ENCODE assay signal across 36 cellular contexts in genomic region chr7:3504384-3504783, GRCh38.
"Had no signal": no experiment of that assay in that cellular context is flagged by ENCODE, and none has a peak within 500 bp of the region (broad histone marks: within the 10 kb centered on the region; RNA-seq: fewer than 3 reads in every experiment).

No MANE protein-coding gene starts in this region.

- H3K4me1 ChIP-seq: adrenal gland, breast epithelium had no signal

- H3K27ac Mint-ChIP-seq: activated B cell treated with CpG ODN at 0.5 μM for 24 hours; activated CD4-positive, alpha-beta memory T cell treated with anti-CD3 and anti-CD28 coated beads for 36 hours; activated CD4-positive, alpha-beta T cell treated with anti-CD3 and anti-CD28 coated beads, Interleukin-2, amount 10 ng/mL, durations not matched to agents 24 days and 14 days; activated CD8-positive, alpha-beta T cell treated with anti-CD3 and anti-CD28 coated beads for 36 hours; activated naive CD4-positive, alpha-beta T cell treated with anti-CD3 and anti-CD28 coated beads for 36 hours; activated naive CD4-positive, alpha-beta T cell treated with anti-CD3 and anti-CD28 coated beads, Interleukin-2, amount 50 U/mL, for 72 hours; activated naive CD8-positive, alpha-beta T cell treated with anti-CD3 and anti-CD28 coated beads for 36 hours; activated T-cell treated with anti-CD3 and anti-CD28 coated beads, Interleukin-2, amount 50 U/mL, for 72 hours; activated T-helper 1 cell treated with anti-CD3 and anti-CD28 coated beads, Interleukin-12 subunit alpha, Interleukin-12 subunit beta, Interleukin-2, Interleukin-4 antibody, amounts not matched to agents 30 ng/mL and 10 ng/mL and 1 ng/mL, durations not matched to agents 14 hours and 24 hours and 36 hours; activated T-helper 17 cell treated with anti-CD3 and anti-CD28 coated beads, Interleukin-2, amount 50 U/mL, for 72 hours; T-helper 1 cell treated with Interleukin-12 subunit alpha and Interleukin-12 subunit beta and Interleukin-4 antibody, amounts not matched to agents 30 μg/mL and 1 μg/mL, for 36 hours; T-helper 2 cell treated with Interferon-gamma antibody and Interleukin-4, amounts not matched to agents 5 μg/mL and 100 μg/mL, for 36 hours had no signal

- H3K4me3 ChIP-seq: adrenal gland, body of pancreas, breast epithelium had no signal

- H3K4me1 Mint-ChIP-seq: activated B cell treated with CpG ODN at 0.5 μM for 24 hours; activated CD4-positive, alpha-beta T cell treated with anti-CD3 and anti-CD28 coated beads, Interleukin-2, amount 10 ng/mL, durations not matched to agents 24 days and 14 days; activated naive CD8-positive, alpha-beta T cell treated with anti-CD3 and anti-CD28 coated beads for 36 hours; activated T-helper 17 cell treated with anti-CD3 and anti-CD28 coated beads, Interleukin-2, amount 50 U/mL, for 72 hours had no signal

- FAIRE-seq: astrocyte, TTC549 had no signal

- H3K27ac ChIP-seq: adrenal gland, body of pancreas, brain microvascular endothelial cell, breast epithelium, VCaP had no signal

- H3K27me3 ChIP-seq: adrenal gland, body of pancreas, brain microvascular endothelial cell, breast epithelium had no signal

- DNase-seq: activated B cell treated with CpG ODN at 0.5 μM for 24 hours; activated CD4-positive, alpha-beta memory T cell treated with anti-CD3 and anti-CD28 coated beads for 36 hours; activated CD4-positive, alpha-beta T cell treated with anti-CD3 and anti-CD28 coated beads for 4 hours; activated CD4-positive, alpha-beta T cell treated with anti-CD3 and anti-CD28 coated beads, Interleukin-2, amount 10 ng/mL, durations not matched to agents 24 days and 14 days; activated CD4-positive, alpha-beta T cell treated with anti-CD3 and anti-CD28 coated beads, Interleukin-2, amount 50 U/mL, for 1 hour; activated CD4-positive, alpha-beta T cell treated with anti-CD3 and anti-CD28 coated beads, Interleukin-2, amount 50 U/mL, for 4 hours; activated CD4-positive, CD25-positive, alpha-beta regulatory T cell treated with anti-CD3 and anti-CD28 coated beads, Interleukin-2, amount 50 U/mL, for 72 hours; activated CD8-positive, alpha-beta memory T cell treated with anti-CD3 and anti-CD28 coated beads, Interleukin-2, amount 50 U/mL, for 4 hours; activated CD8-positive, alpha-beta T cell treated with anti-CD3 and anti-CD28 coated beads for 36 hours; activated effector memory CD4-positive, alpha-beta T cell treated with anti-CD3 and anti-CD28 coated beads, Interleukin-2, amount 50 U/mL, for 16 hours; activated gamma-delta T cell treated with Interleukin-2 at 50 U/mL for 16 hours; activated naive CD4-positive, alpha-beta T cell; activated naive CD4-positive, alpha-beta T cell treated with anti-CD3 and anti-CD28 coated beads for 36 hours; activated naive CD4-positive, alpha-beta T cell treated with anti-CD3 and anti-CD28 coated beads, Interleukin-2, amount 50 U/mL, for 16 hours; activated naive CD8-positive, alpha-beta T cell treated with anti-CD3 and anti-CD28 coated beads for 36 hours; activated T-cell treated with anti-CD3 and anti-CD28 coated beads for 4 hours; activated T-cell treated with anti-CD3 and anti-CD28 coated beads, Interleukin-2, amount 50 U/mL, for 1 hour; activated T-cell treated with anti-CD3 and anti-CD28 coated beads, Interleukin-2, amount 50 U/mL, for 4 hours; activated T-cell treated with anti-CD3 and anti-CD28 coated beads, Interleukin-2, amount 50 U/mL, for 72 hours; adrenal gland; amniotic stem cell; aorta; body of pancreas; brain microvascular endothelial cell; central memory CD4-positive, alpha-beta T cell; T-helper 2 cell; T-helper 9 cell had no signal

- H3K27me3 Mint-ChIP-seq: activated CD4-positive, alpha-beta memory T cell treated with anti-CD3 and anti-CD28 coated beads for 36 hours; activated CD4-positive, alpha-beta T cell treated with anti-CD3 and anti-CD28 coated beads, Interleukin-2, amount 10 ng/mL, durations not matched to agents 24 days and 14 days; activated CD8-positive, alpha-beta T cell treated with anti-CD3 and anti-CD28 coated beads for 36 hours; activated naive CD8-positive, alpha-beta T cell treated with anti-CD3 and anti-CD28 coated beads for 36 hours had no signal

- ATAC-seq: activated CD8-positive, alpha-beta T cell treated with anti-CD3 and anti-CD28 coated beads for 36 hours; activated naive CD4-positive, alpha-beta T cell treated with anti-CD3 and anti-CD28 coated beads, Interleukin-2, amount 50 U/mL, for 72 hours; activated T-cell treated with anti-CD3 and anti-CD28 coated beads, Interleukin-2, amount 50 U/mL, for 4 hours; activated T-cell treated with anti-CD3 and anti-CD28 coated beads, Interleukin-2, amount 50 U/mL, for 72 hours; activated T-helper 17 cell treated with anti-CD3 and anti-CD28 coated beads, Interleukin-2, amount 50 U/mL, for 72 hours; body of pancreas had no signal

- H3K4me3 Mint-ChIP-seq: activated B cell treated with CpG ODN at 0.5 μM for 24 hours; activated CD4-positive, alpha-beta memory T cell treated with anti-CD3 and anti-CD28 coated beads for 36 hours; activated CD4-positive, alpha-beta T cell treated with anti-CD3 and anti-CD28 coated beads, Interleukin-2, amount 10 ng/mL, durations not matched to agents 24 days and 14 days; activated CD8-positive, alpha-beta T cell treated with anti-CD3 and anti-CD28 coated beads for 36 hours; activated naive CD4-positive, alpha-beta T cell treated with anti-CD3 and anti-CD28 coated beads for 36 hours; activated naive CD8-positive, alpha-beta T cell treated with anti-CD3 and anti-CD28 coated beads for 36 hours; activated T-cell treated with anti-CD3 and anti-CD28 coated beads, Interleukin-2, amount 50 U/mL, for 4 hours; activated T-cell treated with anti-CD3 and anti-CD28 coated beads, Interleukin-2, amount 50 U/mL, for 72 hours; activated T-helper 1 cell treated with anti-CD3 and anti-CD28 coated beads, Interleukin-12 subunit alpha, Interleukin-12 subunit beta, Interleukin-2, Interleukin-4 antibody, amounts not matched to agents 30 ng/mL and 10 ng/mL and 1 ng/mL, durations not matched to agents 14 hours and 24 hours and 36 hours; activated T-helper 17 cell treated with anti-CD3 and anti-CD28 coated beads, Interleukin-2, amount 50 U/mL, for 72 hours; T-helper 1 cell treated with Interleukin-12 subunit alpha and Interleukin-12 subunit beta and Interleukin-4 antibody, amounts not matched to agents 30 μg/mL and 1 μg/mL, for 36 hours; T-helper 2 cell treated with Interferon-gamma antibody and Interleukin-4, amounts not matched to agents 5 μg/mL and 100 μg/mL, for 36 hours had no signal

- H3K36me3 ChIP-seq: adrenal gland, brain microvascular endothelial cell, breast epithelium had no signal
